13 cellular contexts compared by ENCODE assay signal in genomic region chr11:12140186-12140938, GRCh38. TPM values are rescaled to one million over a fixed set of nuclear protein-coding genes. Genes with fewer than 3 reads are reported as not detected.
DNase-seq lines count a peak whose midpoint lies in the region; TF ChIP-seq lines count a peak whose summit lies in the region.
"Had no signal": no experiment of that assay in that cellular context is flagged by ENCODE, and none has a peak within 500 bp of the region (broad histone marks: within the 10 kb centered on the region; RNA-seq: fewer than 3 reads in every experiment).

No MANE protein-coding gene starts in this region.

- intact Hi-C loops in breast epithelium (cut with DNase I; ENCODE audit: low total_unique reads), result no loop called here
- intact Hi-C loops in transverse colon (cut with DNase I; ENCODE audit: low total_unique reads), result no loop called here

- TF ChIP-seq EP300 in transverse colon (IDR thresholded peaks at IDR 0.05; ENCODE audit: low read depth), result no peak

- TF ChIP-seq CTCF in breast epithelium (IDR thresholded peaks at IDR 0.05) (no peak), transverse colon (IDR thresholded peaks at IDR 0.05) (no peak)

- H3K4me1 ChIP-seq in breast epithelium (peaks cover 2 to 10% of the 10 kb centered on the region in 2 donors), mesenchymal stem cell (ENCODE audit: control insufficient read depth, insufficient read depth, low read depth, low read length) (peaks cover 23% of the 10 kb centered on the region), transverse colon (peaks cover 65 to 100% (median 94%) of the 10 kb centered on the region in 4 donors)

- peaks cover 44% of the 10 kb centered on the region for H3K79me1 ChIP-seq in mesenchymal stem cell (replicated peaks; ENCODE audit: low read length, poor library complexity, severe bottlenecking)

- H3K9me3 ChIP-seq in breast epithelium (no peaks in the 10 kb centered on the region), mesenchymal stem cell (ENCODE audit: control insufficient read depth, low read length) (no peaks in the 10 kb centered on the region), transverse colon (no peaks in the 10 kb centered on the region)
- H3K9me3 ChIP-seq: neutrophil had no signal

- H3K4me1 Mint-ChIP-seq in T-helper 1 cell treated with Interleukin-12 subunit alpha and Interleukin-12 subunit beta and Interleukin-4 antibody, amounts not matched to agents 30 μg/mL and 1 μg/mL, for 36 hours (ENCODE audit: low read depth), result peaks cover 58% of the 10 kb centered on the region
- peaks cover 60% of the 10 kb centered on the region for H3K4me1 Mint-ChIP-seq in activated naive CD4-positive, alpha-beta T cell treated with anti-CD3 and anti-CD28 coated beads, Interleukin-2, amount 10 ng/mL, durations not matched to agents 7 days and 5 days

- H3K27ac ChIP-seq in breast epithelium (peak overlapping the region; percentile 1 to 81), mesenchymal stem cell (ENCODE audit: low read length, poor library complexity, severe bottlenecking) (no peak overlapping the region), transverse colon (peak overlapping the region; percentile 82 to 89 (median 87))
- H3K27ac ChIP-seq: neutrophil had no signal

- no peak overlapping the region for H3K9ac ChIP-seq in mesenchymal stem cell (ENCODE audit: low read length)

- H2AFZ ChIP-seq in mesenchymal stem cell (ENCODE audit: low read depth, low read length), result no peak overlapping the region

- H3K23ac ChIP-seq in mesenchymal stem cell (ENCODE audit: low read length in 2 of 2), result no peak overlapping the region

- no peaks in the 10 kb centered on the region for H3K36me3 ChIP-seq in breast epithelium
- peaks cover 4 to 21% of the 10 kb centered on the region in 2 experiments for H3K36me3 ChIP-seq in mesenchymal stem cell (ENCODE audit: control insufficient read depth in 1 of 2, insufficient read depth in 2 of 2, low read depth in 1 of 2, low read length in 2 of 2)
- no peaks in the 10 kb centered on the region for H3K36me3 ChIP-seq in transverse colon
- H3K36me3 ChIP-seq: neutrophil had no signal

- no peak overlapping the region for H2BK15ac ChIP-seq in mesenchymal stem cell (ENCODE audit: low read depth, poor library complexity, severe bottlenecking)

- no peak overlapping the region for H2BK12ac ChIP-seq in mesenchymal stem cell (ENCODE audit: low read length in 2 of 2)

- no peaks in the 10 kb centered on the region for H3K27me3 ChIP-seq in breast epithelium
- H3K27me3 ChIP-seq in mesenchymal stem cell (ENCODE audit: control insufficient read depth in 1 of 2, insufficient read depth in 1 of 2, low read length in 2 of 2), result no peaks in the 10 kb centered on the region
- H3K27me3 ChIP-seq in transverse colon, result no peaks in the 10 kb centered on the region
- H3K27me3 ChIP-seq: neutrophil had no signal

- H4K8ac ChIP-seq in mesenchymal stem cell (ENCODE audit: low read length), result no peak overlapping the region

- H3K18ac ChIP-seq in mesenchymal stem cell (ENCODE audit: low read depth in 1 of 2, low read length in 2 of 2), result peak overlapping the region in 1 of 2 experiments; percentile 23

- WGBS in mesenchymal stem cell, result 83% methylated on average over 3 of the region's 3 CpGs
- 79 to 83% methylated on average over 1 to 3 of the region's 3 CpGs for WGBS in transverse colon (ENCODE audit: low coverage in 1 of 2), 2 donors

- no peaks in the 10 kb centered on the region for H3K27me3 Mint-ChIP-seq in T-helper 1 cell treated with Interleukin-12 subunit alpha and Interleukin-12 subunit beta and Interleukin-4 antibody, amounts not matched to agents 30 μg/mL and 1 μg/mL, for 36 hours (ENCODE audit: low read depth)
- no peaks in the 10 kb centered on the region for H3K27me3 Mint-ChIP-seq in activated naive CD4-positive, alpha-beta T cell treated with anti-CD3 and anti-CD28 coated beads, Interleukin-2, amount 10 ng/mL, durations not matched to agents 7 days and 5 days

- in situ Hi-C loops in transverse colon (cut with MboI; ENCODE audit: low pct_ligation_motif_present in 1 of 4, low pct_unique_long_range_greater_than_20kb in 1 of 4, low sequenced_read_pairs in 3 of 4), result no loop called here

- no peak overlapping the region for H2BK5ac ChIP-seq in mesenchymal stem cell (ENCODE audit: low read depth, low read length, poor library complexity, severe bottlenecking)

- no peak overlapping the region for H2AK5ac ChIP-seq in mesenchymal stem cell (ENCODE audit: low read length, severe bottlenecking)

- no peak overlapping the region for H4K91ac ChIP-seq in mesenchymal stem cell (ENCODE audit: low read length)

- peak overlapping the region; percentile 11 for H2BK120ac ChIP-seq in mesenchymal stem cell (ENCODE audit: low read depth, low read length)

- peak overlapping the region; percentile 19 for H3K27ac Mint-ChIP-seq in T-helper 1 cell treated with Interleukin-12 subunit alpha and Interleukin-12 subunit beta and Interleukin-4 antibody, amounts not matched to agents 30 μg/mL and 1 μg/mL, for 36 hours
- H3K27ac Mint-ChIP-seq in activated naive CD4-positive, alpha-beta T cell treated with anti-CD3 and anti-CD28 coated beads, Interleukin-2, amount 10 ng/mL, durations not matched to agents 7 days and 5 days, result no peak overlapping the region

- CTCF ChIA-PET in activated naive CD4-positive, alpha-beta T cell treated with anti-CD3 and anti-CD28 coated beads, Interleukin-2, amount 10 ng/mL, durations not matched to agents 7 days and 5 days (lab: Charles Lee), result interaction anchor here (0.9 to 1.0 kb wide), 2 partner anchors 14 to 61 kb away, joined by 3 read pairs; no protein-coding TSS in a partner anchor

- H3K36me3 Mint-ChIP-seq in T-helper 1 cell treated with Interleukin-12 subunit alpha and Interleukin-12 subunit beta and Interleukin-4 antibody, amounts not matched to agents 30 μg/mL and 1 μg/mL, for 36 hours (ENCODE audit: low read depth), result peaks cover 34% of the 10 kb centered on the region
- H3K36me3 Mint-ChIP-seq in activated naive CD4-positive, alpha-beta T cell treated with anti-CD3 and anti-CD28 coated beads, Interleukin-2, amount 10 ng/mL, durations not matched to agents 7 days and 5 days, result peaks cover 19% of the 10 kb centered on the region

- no peak overlapping the region for H3K4ac ChIP-seq in mesenchymal stem cell (ENCODE audit: low read depth in 1 of 2, low read length in 2 of 2)

- H3K14ac ChIP-seq in mesenchymal stem cell (ENCODE audit: low read length in 2 of 2), result no peak overlapping the region

- no peak for DNase-seq in T-helper 1 cell
- no peak for DNase-seq in breast epithelium (ENCODE audit: low spot score in 2 of 2)
- peak; percentile 70 for DNase-seq in mesenchymal stem cell
- DNase-seq in transverse colon, result no peak
- no peak for DNase-seq in DMS 273 (lab: John Stamatoyannopoulos, UW; ENCODE audit: unreplicated experiment)
- DNase-seq in superior temporal gyrus (ENCODE audit: extremely low spot score), result no peak
- DNase-seq in activated naive CD4-positive, alpha-beta T cell treated with anti-CD3 and anti-CD28 coated beads, Interleukin-2, amount 10 ng/mL, durations not matched to agents 7 days and 5 days, result no peak
- DNase-seq: activated CD4-positive, CD25-positive, alpha-beta regulatory T cell; Karpas-422; NCI-H1694; OCI-M1 had no signal

- H3K4me2 ChIP-seq in mesenchymal stem cell (ENCODE audit: low read length, poor library complexity, severe bottlenecking), result no peak overlapping the region

- no peaks in the 10 kb centered on the region for H3K9me3 Mint-ChIP-seq in T-helper 1 cell treated with Interleukin-12 subunit alpha and Interleukin-12 subunit beta and Interleukin-4 antibody, amounts not matched to agents 30 μg/mL and 1 μg/mL, for 36 hours
- H3K9me3 Mint-ChIP-seq in activated naive CD4-positive, alpha-beta T cell treated with anti-CD3 and anti-CD28 coated beads, Interleukin-2, amount 10 ng/mL, durations not matched to agents 7 days and 5 days, result peaks cover 8% of the 10 kb centered on the region

- no peak for TF ChIP-seq POLR2A in breast epithelium (IDR thresholded peaks at IDR 0.05)
- TF ChIP-seq POLR2A in transverse colon (IDR thresholded peaks at IDR 0.05), result no peak

- H3K4me3 Mint-ChIP-seq in T-helper 1 cell treated with Interleukin-12 subunit alpha and Interleukin-12 subunit beta and Interleukin-4 antibody, amounts not matched to agents 30 μg/mL and 1 μg/mL, for 36 hours, result no peak overlapping the region
- no peak overlapping the region for H3K4me3 Mint-ChIP-seq in activated naive CD4-positive, alpha-beta T cell treated with anti-CD3 and anti-CD28 coated beads, Interleukin-2, amount 10 ng/mL, durations not matched to agents 7 days and 5 days

- no peak overlapping the region for H3K4me3 ChIP-seq in breast epithelium
- no peak overlapping the region for H3K4me3 ChIP-seq in mesenchymal stem cell (ENCODE audit: insufficient read depth in 1 of 2, low read depth in 1 of 2, low read length in 2 of 2)
- no peak overlapping the region for H3K4me3 ChIP-seq in transverse colon

RNA-seq across cellular contexts. Expression of gene MICAL2, which starts 30.0 kb away (rescaled TPM):
- total RNA-seq in breast epithelium (10 to 100 TPM; 30.9 to 52.4 (median 38.6) TPM), transverse colon (100 to 1,000 TPM; 309 to 483 (median 316) TPM)
- 96.9 TPM for polyA plus RNA-seq in mesenchymal stem cell (2013, experiment 1 of 2)
- 100 TPM for polyA plus RNA-seq in mesenchymal stem cell (2013, experiment 2 of 2)

Comparison
In these comparisons a context has a peak if more than half of its experiments do, and no peak if none do; other contexts are left out.
1. RNA of gene MICAL2, which starts 30.0 kb away (total RNA-seq): 309 to 483 TPM in transverse colon; 30.9 to 52.4 TPM in breast epithelium; every median in the first group is over 4 times any median in the second.